In genomic region chr5:109938453-109938852, GRCh38 we compare ENCODE assay signal across 20 cellular contexts.
"Had no signal": no experiment of that assay in that cellular context is flagged by ENCODE, and none has a peak within 500 bp of the region (broad histone marks: within the 10 kb centered on the region; RNA-seq: fewer than 3 reads in every experiment).

No MANE protein-coding gene starts in this region.

- H3K27me3 ChIP-seq: colonic mucosa, esophagus squamous epithelium, gastrocnemius medialis, left lung had no signal

- H3K4me1 ChIP-seq: colonic mucosa, esophagus squamous epithelium, gastrocnemius medialis, heart right ventricle, left lung, lower lobe of right lung had no signal

- DNase-seq: colonic mucosa; cortex of kidney; effector CD8-positive, alpha-beta T cell; effector memory CD8-positive, alpha-beta T cell; endodermal cell; erythroblast; esophagus squamous epithelium; foreskin melanocyte; gastrocnemius medialis; glutamatergic neuron; head of caudate nucleus; heart right ventricle; hippocampal formation; left cardiac atrium; left lung; left ventricle myocardium superior; lower lobe of right lung; mucosa of descending colon; naive B cell had no signal

- H3K4me3 ChIP-seq: colonic mucosa, esophagus squamous epithelium, gastrocnemius medialis, heart right ventricle, left lung, lower lobe of right lung, mucosa of descending colon had no signal

- H3K9me3 ChIP-seq: colonic mucosa, gastrocnemius medialis, lower lobe of right lung, mucosa of descending colon had no signal

- H3K27ac ChIP-seq: colonic mucosa, epithelial cell of prostate, esophagus squamous epithelium, gastrocnemius medialis, heart right ventricle, left lung, lower lobe of right lung had no signal

- H3K36me3 ChIP-seq: colonic mucosa, esophagus squamous epithelium, gastrocnemius medialis, heart right ventricle, left lung, lower lobe of right lung had no signal
